Comparison of ENCODE assay signal across 8 cellular contexts in genomic region chr20:34516038-34516873, GRCh38. TPM values are rescaled to one million over a fixed set of nuclear protein-coding genes. Genes with fewer than 3 reads are reported as not detected.
A peak's percentile ranks its signal among the peaks of the same experiment; 100 is the strongest.
DNase-seq lines count a peak whose midpoint lies in the region; ATAC-seq and TF ChIP-seq lines count a peak whose summit lies in the region.

Gene DYNLRB1, plus strand, starts transcription at chr20:34516422. Its CDS starts 37 bp downstream, at chr20:34516459.

- CTCF ChIA-PET in activated CD4-positive, alpha-beta T cell treated with anti-CD3 and anti-CD28 coated beads, Interleukin-2, amount 10 ng/mL, durations not matched to agents 7 days and 5 days (lab: Charles Lee) = interaction anchor here (0.6 to 3.4 kb wide), 10 partner anchors 11 to 203 kb away, joined by 3 to 36 read pairs (median 4); partner anchors contain the start of gene ITCH

- TF ChIP-seq CTCF in coronary artery (IDR thresholded peaks at IDR 0.05) = no peak

- H3K4me3 ChIP-seq in BLaER1 (peak within 1 kb of the TSS; percentile 84), coronary artery (peak within 1 kb of the TSS; percentile 78)

- H4K20me1 ChIP-seq in BLaER1 = peaks cover 46% of the 10 kb centered on the region

- H3K4me1 Mint-ChIP-seq in activated CD4-positive, alpha-beta T cell treated with anti-CD3 and anti-CD28 coated beads, Interleukin-2, amount 10 ng/mL, durations not matched to agents 7 days and 5 days = peaks cover 29% of the 10 kb centered on the region

- H3K27me3 Mint-ChIP-seq in activated CD4-positive, alpha-beta T cell treated with anti-CD3 and anti-CD28 coated beads, Interleukin-2, amount 10 ng/mL, durations not matched to agents 7 days and 5 days = no peaks in the 10 kb centered on the region

- H3K27ac ChIP-seq in BLaER1 = peak within 1 kb of the TSS; percentile 86
- peak within 1 kb of the TSS; percentile 92 to 94 for H3K27ac ChIP-seq in coronary artery

- peak within 1 kb of the TSS; percentile 97 for H3K4me3 Mint-ChIP-seq in activated CD4-positive, alpha-beta T cell treated with anti-CD3 and anti-CD28 coated beads, Interleukin-2, amount 10 ng/mL, durations not matched to agents 7 days and 5 days

- no peaks in the 10 kb centered on the region for H3K27me3 ChIP-seq in BLaER1

- H3K9me3 ChIP-seq in BLaER1 = no peaks in the 10 kb centered on the region

- DNase-seq in NCI-H69 (lab: John Stamatoyannopoulos, UW) (peak; percentile 99), coronary artery (ENCODE audit: low spot score) (peak; percentile 97), left colon (peak; percentile 97 to 99)
- peak; percentile 97 for DNase-seq in activated CD4-positive, alpha-beta T cell treated with anti-CD3 and anti-CD28 coated beads, Interleukin-2, amount 10 ng/mL, durations not matched to agents 7 days and 5 days
- peak; percentile 91 to 92 for DNase-seq in stimulated activated CD4-positive, alpha-beta T cell treated with anti-CD3 and anti-CD28 coated beads, Interleukin-1b, Interleukin-23, amount 100 ng/mL, for 4 hours (ENCODE audit: low read depth in 2 of 2)

- peaks cover 27% of the 10 kb centered on the region for H3K36me3 ChIP-seq in BLaER1

- H3K9me3 Mint-ChIP-seq in activated CD4-positive, alpha-beta T cell treated with anti-CD3 and anti-CD28 coated beads, Interleukin-2, amount 10 ng/mL, durations not matched to agents 7 days and 5 days = no peaks in the 10 kb centered on the region

- POLR2A ChIA-PET in activated CD4-positive, alpha-beta T cell treated with anti-CD3 and anti-CD28 coated beads, Interleukin-2, amount 10 ng/mL, durations not matched to agents 7 days and 5 days (lab: Charles Lee) = interaction anchor here (0.6 to 1.6 kb wide), 4 partner anchors 115 to 214 kb away, joined by 3 to 7 read pairs (median 4); partner anchors contain the start of gene ITCH

- H3K36me3 Mint-ChIP-seq in activated CD4-positive, alpha-beta T cell treated with anti-CD3 and anti-CD28 coated beads, Interleukin-2, amount 10 ng/mL, durations not matched to agents 7 days and 5 days (ENCODE audit: low read depth) = peaks cover 7% of the 10 kb centered on the region

- peaks cover 29% of the 10 kb centered on the region for H3K4me1 ChIP-seq in BLaER1

- peak within 1 kb of the TSS; percentile 83 for H3K4me2 ChIP-seq in BLaER1

- H3K27ac Mint-ChIP-seq in activated CD4-positive, alpha-beta T cell treated with anti-CD3 and anti-CD28 coated beads, Interleukin-2, amount 10 ng/mL, durations not matched to agents 7 days and 5 days = peak within 1 kb of the TSS; percentile 94

- H3K9ac ChIP-seq in BLaER1 = peak within 1 kb of the TSS; percentile 93

- intact Hi-C loops in left colon (cut with DNase I, micrococcal nuclease) = no loop called here

- ATAC-seq in GM19324 (IDR thresholded peaks at IDR 0.05; ENCODE audit: low FRiP score, unreplicated experiment) (peak; percentile 78), HG03520 (IDR thresholded peaks at IDR 0.05; ENCODE audit: unreplicated experiment) (peak; percentile 57), left colon (peak; percentile 90)

RNA-seq across cellular contexts. Expression of gene DYNLRB1, which starts in this region (rescaled TPM):
- total RNA-seq in activated CD4-positive, alpha-beta T cell treated with anti-CD3 and anti-CD28 coated beads, Interleukin-2, amount 10 ng/mL, durations not matched to agents 7 days and 5 days = 100 to 1,000 TPM in 1 of 2 experiments, 10 to 100 TPM in 1; 90.5 to 105 TPM
- total RNA-seq in left colon = 100 to 1,000 TPM; 115 TPM

Comparison
In these comparisons a context has a peak if more than half of its experiments do, and no peak if none do; other contexts are left out.
1. Peak in every context shown above with its lines: DNase-seq, ATAC-seq, H3K4me3 ChIP-seq and H3K27ac ChIP-seq.